11 cellular contexts compared by ENCODE assay signal in the genomic region with DNA sequence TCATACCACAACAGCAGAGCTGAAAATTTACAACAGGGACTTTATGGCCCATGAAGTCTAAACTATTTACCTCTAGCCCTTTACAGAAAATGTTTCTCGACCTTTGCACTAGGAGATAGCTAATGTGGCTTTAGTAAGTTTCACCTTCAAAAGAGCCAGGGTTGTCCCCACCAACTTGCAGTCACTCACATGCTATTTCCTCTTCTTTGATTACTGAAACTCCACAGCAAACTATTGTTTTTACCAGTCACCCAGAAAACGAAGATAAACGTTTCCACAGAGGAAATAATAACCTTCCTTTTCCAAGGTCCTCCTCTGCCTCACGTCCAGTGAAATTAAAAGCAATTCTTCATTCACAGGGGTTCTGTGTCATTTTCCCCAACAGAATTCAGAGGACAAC. TPM values are rescaled to one million over a fixed set of nuclear protein-coding genes. Genes with fewer than 3 reads are reported as not detected.
A peak's percentile ranks its signal among the peaks of the same experiment; 100 is the strongest.
DNase-seq lines count a peak whose midpoint lies in the region; ATAC-seq and TF ChIP-seq lines count a peak whose summit lies in the region.
"Had no signal": no experiment of that assay in that cellular context is flagged by ENCODE, and none has a peak within 500 bp of the region (broad histone marks: within the 10 kb centered on the region; RNA-seq: fewer than 3 reads in every experiment).

No MANE protein-coding gene starts in this region.

- intact Hi-C loops in body of pancreas (cut with DNase I), result no loop called here

- H3K36me3 ChIP-seq in body of pancreas (replicated peaks in 1 of 2; ENCODE audit: insufficient read depth in 1 of 2, low read depth in 2 of 2), result no peaks in the 10 kb centered on the region
- H3K36me3 ChIP-seq: ovary had no signal

- no peaks in the 10 kb centered on the region for H3K9me3 ChIP-seq in body of pancreas
- H3K9me3 ChIP-seq: ovary had no signal

- peak overlapping the region in 1 of 4 donors; percentile 72 for H3K27ac ChIP-seq in body of pancreas
- H3K27ac ChIP-seq: ovary had no signal

- no peak for TF ChIP-seq POLR2A in body of pancreas (IDR thresholded peaks at IDR 0.05)

- no peaks in the 10 kb centered on the region for H3K27me3 ChIP-seq in body of pancreas
- H3K27me3 ChIP-seq: ovary had no signal

- H3K4me3 ChIP-seq in body of pancreas, result no peak overlapping the region
- H3K4me3 ChIP-seq: ovary had no signal

- no peak for TF ChIP-seq CTCF in body of pancreas (IDR thresholded peaks at IDR 0.05)

- 25 to 37% methylated on average over 4 of the region's 4 CpGs for WGBS in body of pancreas, 2 donors

- DNase-seq in left kidney (ENCODE audit: low read depth, low spot score) (peak; percentile 91), body of pancreas (no peak), hippocampal formation (lab: John Stamatoyannopoulos, UW) (no peak), cortex of kidney (lab: John Stamatoyannopoulos, UW) (no peak), SKM-1 (lab: John Stamatoyannopoulos, UW; ENCODE audit: unreplicated experiment) (no peak)
- DNase-seq: activated effector memory CD4-positive, alpha-beta T cell treated with anti-CD3 and anti-CD28 coated beads, Interleukin-2, amount 50 U/mL, for 16 hours; ovary; stimulated activated naive CD4-positive, alpha-beta T cell treated with Interleukin-2 at 50 U/mL for 16 hours had no signal

- peaks cover 28% of the 10 kb centered on the region for H3K4me1 ChIP-seq in body of pancreas

- ATAC-seq in GM18499 (IDR thresholded peaks at IDR 0.05; ENCODE audit: insufficient read depth, unreplicated experiment), result peak; percentile 87
- ATAC-seq in GM21447 (IDR thresholded peaks at IDR 0.05; ENCODE audit: unreplicated experiment), result peak; percentile 92
- peak; percentile 94 for ATAC-seq in HG03280 (IDR thresholded peaks at IDR 0.05; ENCODE audit: unreplicated experiment)
- ATAC-seq in body of pancreas, result no peak

RNA-seq across cellular contexts. Expression of a gene that starts 48.2 kb away (rescaled TPM):
- 10 to 100 TPM; 46.2 to 64.3 TPM for total RNA-seq in body of pancreas
